1 cellular context compared by ENCODE assay signal in the genomic region with DNA sequence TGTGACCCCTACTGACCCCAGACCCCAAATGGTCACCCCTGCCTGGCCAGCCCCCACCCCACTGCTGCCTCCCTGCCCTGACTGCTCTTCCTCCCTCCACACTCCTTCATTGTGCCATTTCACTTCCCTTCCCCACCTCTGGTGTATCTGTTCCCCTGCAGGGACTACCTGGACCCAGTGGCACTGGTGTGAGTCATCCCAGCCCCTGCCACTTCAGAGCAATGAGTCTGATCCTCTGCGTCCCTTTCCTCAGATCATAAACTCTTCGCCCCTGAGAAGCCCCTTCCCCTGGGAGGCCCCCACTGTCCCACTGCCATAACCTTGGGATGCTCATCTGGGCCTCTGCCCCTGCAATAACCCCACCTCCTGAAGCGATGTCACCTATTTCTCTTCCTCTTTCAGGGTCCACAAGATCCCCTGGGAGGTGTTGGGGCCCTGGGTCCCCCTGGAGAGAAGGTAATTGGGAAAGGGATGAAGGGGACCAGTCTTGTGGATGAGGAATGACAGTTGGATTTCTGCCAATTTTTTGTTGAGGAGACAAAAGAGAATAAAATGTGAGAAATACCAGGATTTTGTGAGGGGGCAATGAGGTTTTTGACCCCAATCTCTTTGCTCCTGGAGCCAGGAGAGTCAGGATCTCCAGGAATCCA.
TF ChIP-seq lines count a peak whose summit lies in the region.

No MANE protein-coding gene starts in this region.

TF ChIP-seq in GM12878, 131 proteins besides CTCF, POLR2A, EP300 and RAD21:
- TF ChIP-seq, protein P1, sequence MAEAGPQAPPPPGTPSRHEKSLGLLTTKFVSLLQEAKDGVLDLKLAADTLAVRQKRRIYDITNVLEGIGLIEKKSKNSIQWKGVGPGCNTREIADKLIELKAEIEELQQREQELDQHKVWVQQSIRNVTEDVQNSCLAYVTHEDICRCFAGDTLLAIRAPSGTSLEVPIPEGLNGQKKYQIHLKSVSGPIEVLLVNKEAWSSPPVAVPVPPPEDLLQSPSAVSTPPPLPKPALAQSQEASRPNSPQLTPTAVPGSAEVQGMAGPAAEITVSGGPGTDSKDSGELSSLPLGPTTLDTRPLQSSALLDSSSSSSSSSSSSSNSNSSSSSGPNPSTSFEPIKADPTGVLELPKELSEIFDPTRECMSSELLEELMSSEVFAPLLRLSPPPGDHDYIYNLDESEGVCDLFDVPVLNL (IDR thresholded peaks at IDR 0.05; ENCODE audit: low read depth, low read length), result no peak
- TF ChIP-seq MEF2B (IDR thresholded peaks at IDR 0.05; ENCODE audit: partially characterized antibody, poor library complexity, severe bottlenecking), result peak; percentile 11
